2 cellular contexts compared by ENCODE assay signal in the genomic region with DNA sequence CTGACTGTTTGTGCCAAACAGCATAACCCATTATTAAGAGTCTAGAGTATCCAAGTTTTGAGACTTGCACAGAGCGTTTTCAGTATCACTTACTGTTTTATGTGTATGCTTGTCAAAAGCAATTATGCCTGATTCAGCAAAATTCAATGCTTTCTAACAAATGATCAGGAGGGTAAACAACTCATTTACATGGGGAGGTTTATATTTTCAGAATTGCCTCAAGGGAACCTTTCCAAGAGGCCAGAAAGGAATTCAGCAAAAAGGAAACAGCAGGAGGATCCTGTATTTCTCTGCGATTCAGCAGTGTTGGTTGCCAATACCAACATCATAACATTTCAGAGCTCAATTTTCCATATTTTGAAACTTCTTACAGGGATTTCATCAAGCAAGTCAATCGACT.
A peak's percentile ranks its signal among the peaks of the same experiment; 100 is the strongest.
TF ChIP-seq lines count a peak whose summit lies in the region.

No MANE protein-coding gene starts in this region.

TF ChIP-seq in IMR-90, 13 proteins besides CTCF, POLR2A, EP300 and RAD21:
- peak; percentile 95 for TF ChIP-seq MAFK (IDR thresholded peaks at IDR 0.05; ENCODE audit: low read depth, low read length)
- no peak for TF ChIP-seq MAZ (IDR thresholded peaks at IDR 0.05; ENCODE audit: borderline replicate concordance, low read depth, low read length)
- TF ChIP-seq MXI1 (IDR thresholded peaks at IDR 0.05; ENCODE audit: borderline replicate concordance, low read depth, low read length) = no peak

TF ChIP-seq in HepG2, 621 proteins besides CTCF, POLR2A, EP300 and RAD21:
- no peak for TF ChIP-seq NFKBIZ (CRISPR knock-in tag; IDR thresholded peaks at IDR 0.05)
- peak; percentile 89 to 95 for TF ChIP-seq MAFK (conservative IDR thresholded peaks at IDR 0.05 in 1 of 2, IDR thresholded peaks at IDR 0.05 in 1 of 2; ENCODE audit: low read length in 2 of 2)
- no peak for TF ChIP-seq ZNF256 (CRISPR knock-in tag; conservative IDR thresholded peaks at IDR 0.05)
- peak; percentile 91 for TF ChIP-seq MAFF (IDR thresholded peaks at IDR 0.05; ENCODE audit: low read depth, low read length)
